ENCODE assay signal across 10 cellular contexts in the genomic region with DNA sequence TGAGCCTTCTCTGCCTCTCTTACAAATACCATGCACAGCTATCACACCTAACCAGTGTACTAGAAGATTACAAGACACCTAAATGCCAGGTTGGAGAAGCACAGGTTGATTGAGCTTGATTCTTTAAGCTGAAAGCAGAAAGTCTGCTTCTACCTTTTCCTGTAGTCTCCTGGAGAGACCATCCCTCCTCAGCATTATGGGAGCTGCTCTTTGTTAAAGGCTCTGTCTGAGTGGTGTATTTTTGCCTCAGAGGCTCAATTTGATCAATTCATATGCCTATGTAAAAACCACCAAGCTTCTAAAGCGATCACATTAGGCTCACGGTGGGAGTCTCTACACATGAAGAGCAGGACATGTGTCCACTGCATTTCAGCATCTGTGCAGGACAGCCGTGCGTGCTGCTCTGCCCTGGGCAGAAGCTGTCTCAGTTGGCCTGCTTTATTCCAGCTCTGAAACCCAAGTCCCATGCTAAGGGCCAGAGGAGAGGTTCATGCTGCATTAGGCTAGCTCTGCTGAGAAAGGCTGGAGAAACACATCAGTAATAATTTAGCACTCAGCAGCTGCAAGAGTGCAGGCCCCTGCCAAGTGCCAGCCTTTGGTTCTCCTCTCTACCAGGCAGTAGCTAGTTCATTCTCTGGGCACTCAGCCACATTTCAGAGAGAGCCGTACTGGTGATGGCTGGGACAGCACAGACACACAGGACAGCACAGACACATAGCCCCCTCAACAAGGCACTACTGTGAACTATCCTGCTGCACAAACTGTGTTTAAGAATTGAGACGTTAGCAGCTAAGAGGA. TPM values are rescaled to one million over a fixed set of nuclear protein-coding genes. Genes with fewer than 3 reads are reported as not detected.
DNase-seq lines count a peak whose midpoint lies in the region; ATAC-seq, FAIRE-seq and TF ChIP-seq lines count a peak whose summit lies in the region.
"Had no signal": no experiment of that assay in that cellular context is flagged by ENCODE, and none has a peak within 500 bp of the region (broad histone marks: within the 10 kb centered on the region; RNA-seq: fewer than 3 reads in every experiment).

No MANE protein-coding gene starts in this region.

- H4K20me1 ChIP-seq in H1 (replicated peaks in 1 of 2; ENCODE audit: control insufficient read depth in 1 of 2, insufficient read depth in 2 of 2, low read length in 2 of 2), result no peaks in the 10 kb centered on the region

- peak overlapping the region; percentile 32; the same call in 1 of the 2 replicates for H2BK12ac ChIP-seq in H1 (ENCODE audit: low read depth, low read length)

- no peaks in the 10 kb centered on the region for H3K9me3 Mint-ChIP-seq in CD4-positive, alpha-beta T cell
- no peaks in the 10 kb centered on the region for H3K9me3 Mint-ChIP-seq in Calu3 (ENCODE audit: low read depth, unreplicated experiment)

- H3K4me2 ChIP-seq in H1 (ENCODE audit: insufficient read depth in 1 of 2, low read depth in 2 of 2, low read length in 2 of 2), result no peak overlapping the region

- H3K9me3 ChIP-seq in H1 (ENCODE audit: insufficient read depth in 2 of 2, low read depth in 1 of 2, low read length in 1 of 2), result no peaks in the 10 kb centered on the region
- H3K9me3 ChIP-seq in mucosa of descending colon, result no peaks in the 10 kb centered on the region
- H3K9me3 ChIP-seq in CD4-positive, alpha-beta T cell (ENCODE audit: control insufficient read depth, low read length), result no peaks in the 10 kb centered on the region

- POLR2A ChIA-PET in H1 (lab: Charles Lee; ENCODE audit: partially characterized antibody), result interaction anchor here (0.7 to 2.4 kb wide), 3 partner anchors 9 to 33 kb away, joined by 3 to 21 read pairs (median 3); no protein-coding TSS in a partner anchor
- POLR2A ChIA-PET in CD4-positive, alpha-beta T cell (lab: Charles Lee), result no interaction called here

- H3K14ac ChIP-seq in H1 (ENCODE audit: insufficient read length), result no peak overlapping the region

- peak overlapping the region; percentile 6 for H2AFZ ChIP-seq in H1 (ENCODE audit: low read length)

- DNase-seq in D341Med (ENCODE audit: low spot score), result peak; percentile 26
- peak; percentile 31 for DNase-seq in NCI-H2107 treated with DMSO at 0.1 percent for 48 hours (lab: John Stamatoyannopoulos, UW; ENCODE audit: unreplicated experiment)
- DNase-seq in H1 (ENCODE audit: low read depth in 1 of 2, low spot score in 2 of 2), result no peak
- peak; percentile 17 to 98 (median 86) for DNase-seq in nucleus accumbens (lab: John Stamatoyannopoulos, UW)
- DNase-seq in mucosa of descending colon, result no peak
- DNase-seq in CD4-positive, alpha-beta T cell, result no peak
- DNase-seq in DMS53 treated with DMSO at 0.1 percent for 48 hours (lab: John Stamatoyannopoulos, UW; ENCODE audit: unreplicated experiment), result no peak
- DNase-seq in Calu3, result no peak

- no peaks in the 10 kb centered on the region for H3K79me1 ChIP-seq in H1 (ENCODE audit: low read depth, low read length)

- 84% methylated on average over 6 of the region's 6 CpGs; no CpG with 5 or more reads in 1 of the 2 experiments for WGBS in H1 (ENCODE audit: extremely low coverage in 1 of 2, insufficient coverage in 1 of 2, insufficient read length in 1 of 2, insufficient replicate concordance in 2 of 2, low coverage in 1 of 2, low lambda C conversion rate in 2 of 2, missing lambda C conversion rate in 1 of 2), 2 experiments

- H3K27ac ChIP-seq in H1 (ENCODE audit: low read depth, low read length), result no peak overlapping the region
- H3K27ac ChIP-seq in CD4-positive, alpha-beta T cell (ENCODE audit: low read depth, low read length), result no peak overlapping the region

- TF ChIP-seq POLR2A in H1 (IDR thresholded peaks at IDR 0.05; ENCODE audit: control extremely low read depth in 1 of 2, low read depth in 2 of 2, low read length in 2 of 2), result no peak

- H2AK5ac ChIP-seq in H1 (ENCODE audit: low read depth, low read length), result no peak overlapping the region

- no peak overlapping the region for H3K4ac ChIP-seq in H1 (replicated peaks; ENCODE audit: insufficient read length, low read depth, low read length)

- H3K27ac Mint-ChIP-seq in CD4-positive, alpha-beta T cell, result no peak overlapping the region
- H3K27ac Mint-ChIP-seq in Calu3 (ENCODE audit: unreplicated experiment), result no peak overlapping the region
- H3K27ac Mint-ChIP-seq: activated naive CD8-positive, alpha-beta T cell had no signal

- no peaks in the 10 kb centered on the region for H3K79me2 ChIP-seq in H1 (ENCODE audit: control insufficient read depth in 1 of 2, insufficient read depth in 2 of 2, low read length in 2 of 2)

- H3K23ac ChIP-seq in H1 (ENCODE audit: insufficient read length), result no peak overlapping the region

- H2BK15ac ChIP-seq in H1 (ENCODE audit: low read length), result no peak overlapping the region

- no peak overlapping the region for H4K5ac ChIP-seq in H1 (ENCODE audit: insufficient read length, low read depth, low read length)

- no peak overlapping the region for H3K56ac ChIP-seq in H1 (replicated peaks; ENCODE audit: insufficient read length, low read depth, low read length)

- H2BK120ac ChIP-seq in H1 (replicated peaks; ENCODE audit: low read depth, low read length), result no peak overlapping the region

- H3K36me3 ChIP-seq in H1 (ENCODE audit: control insufficient read depth in 2 of 4, insufficient read depth in 4 of 4, low read length in 3 of 4), result no peaks in the 10 kb centered on the region
- H3K36me3 ChIP-seq in mucosa of descending colon (ENCODE audit: low read depth), result no peaks in the 10 kb centered on the region

- H3K4me3 Mint-ChIP-seq in CD4-positive, alpha-beta T cell, result no peak overlapping the region
- H3K4me3 Mint-ChIP-seq in Calu3 (ENCODE audit: low read depth, unreplicated experiment), result no peak overlapping the region
- H3K4me3 Mint-ChIP-seq: activated naive CD8-positive, alpha-beta T cell had no signal

- TF ChIP-seq RAD21 in H1 (IDR thresholded peaks at IDR 0.05 in 1 of 2, conservative IDR thresholded peaks at IDR 0.05 in 1 of 2; ENCODE audit: low read depth in 2 of 2, low read length in 2 of 2), result no peak

- no peak for TF ChIP-seq CTCF in H1 (IDR thresholded peaks at IDR 0.05; ENCODE audit: control extremely low read depth in 1 of 3, insufficient read depth in 1 of 3, low read depth in 1 of 3, low read length in 3 of 3)
- TF ChIP-seq CTCF in mucosa of descending colon (IDR thresholded peaks at IDR 0.05), result no peak
- TF ChIP-seq CTCF in CD4-positive, alpha-beta T cell (IDR thresholded peaks at IDR 0.05), result no peak
- no peak for TF ChIP-seq CTCF in Calu3 (IDR thresholded peaks at IDR 0.05; ENCODE audit: unreplicated experiment)

- no peaks in the 10 kb centered on the region for H3K27me3 Mint-ChIP-seq in CD4-positive, alpha-beta T cell
- no peaks in the 10 kb centered on the region for H3K27me3 Mint-ChIP-seq in Calu3 (ENCODE audit: unreplicated experiment)
- H3K27me3 Mint-ChIP-seq: activated naive CD8-positive, alpha-beta T cell had no signal

- no peaks in the 10 kb centered on the region for H3K23me2 ChIP-seq in H1 (ENCODE audit: low read depth, low read length)

- H2BK20ac ChIP-seq in H1 (ENCODE audit: low read length), result peak overlapping the region; percentile 11

- intact Hi-C loops in mucosa of descending colon (cut with DNase I, micrococcal nuclease) (no loop called here), Calu3 (cut with micrococcal nuclease; ENCODE audit: unreplicated experiment) (no loop called here)
- intact Hi-C loops in CD4-positive, alpha-beta T cell (cut with DNase I, micrococcal nuclease), result no loop called here

- peaks cover 6% of the 10 kb centered on the region for H3K4me1 Mint-ChIP-seq in CD4-positive, alpha-beta T cell (ENCODE audit: low read depth)
- H3K4me1 Mint-ChIP-seq in Calu3 (ENCODE audit: low read depth, unreplicated experiment), result no peaks in the 10 kb centered on the region

- no peak overlapping the region; the same call in 1 of the 2 replicates for H3K18ac ChIP-seq in H1 (ENCODE audit: extremely low read depth, low read length)

- TF ChIP-seq EP300 in H1 (IDR thresholded peaks at IDR 0.05; ENCODE audit: borderline replicate concordance in 1 of 2, low read depth in 2 of 2, low read length in 2 of 2), result no peak

- ATAC-seq in mucosa of descending colon, result no peak
- ATAC-seq in CD4-positive, alpha-beta T cell (ENCODE audit: poor library complexity), result no peak

- no peak overlapping the region for H2BK5ac ChIP-seq in H1 (ENCODE audit: low read depth, low read length)

- H3K36me3 Mint-ChIP-seq in CD4-positive, alpha-beta T cell (ENCODE audit: low read depth), result no peaks in the 10 kb centered on the region
- H3K36me3 Mint-ChIP-seq in Calu3 (ENCODE audit: insufficient read depth, unreplicated experiment), result no peaks in the 10 kb centered on the region

- no peak overlapping the region for H4K91ac ChIP-seq in H1 (replicated peaks; ENCODE audit: insufficient read length, low read length)

- H4K8ac ChIP-seq in H1 (ENCODE audit: extremely low read depth, insufficient read depth, low read length), result no peak overlapping the region

- H3K4me3 ChIP-seq in H1 (ENCODE audit: extremely low read depth in 1 of 4, insufficient read depth in 2 of 4, low read depth in 3 of 4, low read length in 4 of 4), result no peak overlapping the region
- H3K4me3 ChIP-seq in mucosa of descending colon, result no peak overlapping the region

- H3K27me3 ChIP-seq in H1 (replicated peaks in 1 of 4; ENCODE audit: control insufficient read depth in 3 of 4, extremely low read depth in 1 of 4, insufficient read depth in 3 of 4, low read length in 3 of 4), result no peaks in the 10 kb centered on the region
- H3K27me3 ChIP-seq in CD4-positive, alpha-beta T cell (ENCODE audit: control insufficient read depth, insufficient read depth, low read length), result no peaks in the 10 kb centered on the region

- BruUV-seq in Calu3 (replicated peaks; lab: Mats Ljungman, UMichigan), result no TSS peak

- H3K9ac ChIP-seq in H1 (replicated peaks in 1 of 4; ENCODE audit: extremely low read depth in 1 of 4, low read depth in 3 of 4, low read length in 3 of 4), result no peak overlapping the region

- no peak for FAIRE-seq in H1 (lab: Jason Lieb, UNC)
- FAIRE-seq: HTR-8/SVneo had no signal

- CTCF ChIA-PET in H1 (lab: Charles Lee; ENCODE audit: partially characterized antibody), result interaction anchor here (0.5 to 2.3 kb wide), 7 partner anchors 9 to 688 kb away, joined by 3 to 7 read pairs (median 3); no protein-coding TSS in a partner anchor
- CTCF ChIA-PET in CD4-positive, alpha-beta T cell (lab: Charles Lee), result no interaction called here
- CTCF ChIA-PET in Calu3 (lab: Charles Lee), result interaction anchor here (0.7 kb wide), 1 partner anchor 369 kb away, joined by 5 read pairs; no protein-coding TSS in a partner anchor

- H3K4me1 ChIP-seq in H1 (replicated peaks in 1 of 4; ENCODE audit: control insufficient read depth in 3 of 4, insufficient read depth in 4 of 4, low read length in 3 of 4) (peaks cover 0 to 9% (median 2%) of the 10 kb centered on the region in 4 experiments; a peak in 4 of 7 replicates), mucosa of descending colon (ENCODE audit: low read depth) (no peaks in the 10 kb centered on the region)

RNA-seq across cellular contexts. Expression of a gene that starts 41.6 kb away (rescaled TPM):
- 164 and 178 TPM in 2 replicates for total RNA-seq in H1 (2021; fragmentation: NEBNext Ultra II Directional; extraction: Animal tissue kit (Norgen Biotek cat#: 25700))
- polyA plus RNA-seq in H1 (2011; rRNA removed), result 30.2 and 50.6 TPM in 2 replicates
- 58.1 TPM for polyA plus RNA-seq in H1 (2011; cell fraction: cytosol; rRNA removed)
- polyA plus RNA-seq in H1 (2011; cell fraction: nucleus; rRNA removed), result 12.7 TPM
- polyA plus RNA-seq in H1 (2012, experiment 1 of 2), result 68.3 to 145 TPM (median 73.8 TPM) in 4 replicates
- polyA plus RNA-seq in H1 (2012, experiment 2 of 2), result 16.6 TPM
- 65.5 TPM for polyA plus RNA-seq in H1 (2013, experiment 1 of 2)
- polyA plus RNA-seq in H1 (2013, experiment 2 of 2), result 70.9 TPM
- polyA minus RNA-seq in H1 (2011; rRNA and poly(A)+ RNA removed), result 46.0 and 54.7 TPM in 2 replicates
- polyA minus RNA-seq in H1 (2011; cell fraction: cytosol; rRNA and poly(A)+ RNA removed), result 41.5 TPM
- polyA minus RNA-seq in H1 (2011; cell fraction: nucleus; rRNA and poly(A)+ RNA removed), result 61.4 TPM
- total RNA-seq in mucosa of descending colon, result 10 to 100 TPM; 59.9 to 75.1 (median 62.6) TPM
- 10 to 100 TPM; 33.8 to 37.1 TPM for total RNA-seq in CD4-positive, alpha-beta T cell
- 161 and 165 TPM in 2 replicates for total RNA-seq in Calu3 (2022)

RNA-seq across cellular contexts. Expression of a gene that starts 41.8 kb away (rescaled TPM):
- 7.3 and 8.3 TPM in 2 replicates for total RNA-seq in H1 (2021; fragmentation: NEBNext Ultra II Directional; extraction: Animal tissue kit (Norgen Biotek cat#: 25700))
- polyA plus RNA-seq in H1 (2011; rRNA removed), result 1.2 and 3.0 TPM in 2 replicates
- polyA plus RNA-seq in H1 (2011; cell fraction: cytosol; rRNA removed), result 4.6 TPM
- polyA plus RNA-seq in H1 (2011; cell fraction: nucleus; rRNA removed), result 0.64 TPM
- 5.5 to 11.5 TPM (median 6.3 TPM) in 4 replicates for polyA plus RNA-seq in H1 (2012, experiment 1 of 2)
- polyA plus RNA-seq in H1 (2012, experiment 2 of 2), result 2.0 TPM
- 11.0 TPM for polyA plus RNA-seq in H1 (2013, experiment 1 of 2)
- polyA plus RNA-seq in H1 (2013, experiment 2 of 2), result 11.2 TPM
- polyA minus RNA-seq in H1 (2011; rRNA and poly(A)+ RNA removed), result 0.95 and 3.2 TPM in 2 replicates
- polyA minus RNA-seq in H1 (2011; cell fraction: cytosol; rRNA and poly(A)+ RNA removed), result not detected
- 10.2 TPM for polyA minus RNA-seq in H1 (2011; cell fraction: nucleus; rRNA and poly(A)+ RNA removed)
- total RNA-seq in mucosa of descending colon, result 1 to 10 TPM; 6.4 to 8.3 (median 8.1) TPM
- 1 to 10 TPM; 1.8 TPM for total RNA-seq in CD4-positive, alpha-beta T cell
- total RNA-seq in Calu3 (2022), result 25.5 and 34.2 TPM in 2 replicates

Comparison
In these comparisons a context has a peak if more than half of its experiments do, and no peak if none do; other contexts are left out.
1. DNase-seq: peak in D341Med (single experiment), NCI-H2107 treated with DMSO at 0.1 percent for 48 hours (single experiment) and nucleus accumbens (56 of 56); none in H1 (0 of 2), mucosa of descending colon (0 of 3), CD4-positive, alpha-beta T cell (0 of 10), DMS53 treated with DMSO at 0.1 percent for 48 hours (single experiment) and Calu3 (single experiment).